Comparison of ENCODE assay signal across 8 cellular contexts in genomic region chr2:62197017-62197586, GRCh38. TPM values are rescaled to one million over a fixed set of nuclear protein-coding genes. Genes with fewer than 3 reads are reported as not detected.
A peak's percentile ranks its signal among the peaks of the same experiment; 100 is the strongest.
DNase-seq lines count a peak whose midpoint lies in the region; ATAC-seq and TF ChIP-seq lines count a peak whose summit lies in the region.

No MANE protein-coding gene starts in this region.

- peak; percentile 20 to 68 (median 58) for DNase-seq in CD8-positive, alpha-beta T cell
- DNase-seq in HK-2 (ENCODE audit: unreplicated experiment): peak; percentile 10
- no peak for DNase-seq in coronary artery (ENCODE audit: low spot score)
- peak; percentile 12 for DNase-seq in midbrain (lab: John Stamatoyannopoulos, UW)
- no peak for DNase-seq in thoracic aorta (ENCODE audit: low spot score)
- DNase-seq in AG08396 (ENCODE audit: low spot score): no peak
- no peak for DNase-seq in occipital lobe (lab: John Stamatoyannopoulos, UW)

- no peaks in the 10 kb centered on the region for H3K36me3 ChIP-seq in CD8-positive, alpha-beta T cell (ENCODE audit: insufficient read depth, low read length)
- no peaks in the 10 kb centered on the region for H3K36me3 ChIP-seq in thoracic aorta

- H3K9me3 ChIP-seq in CD8-positive, alpha-beta T cell (ENCODE audit: low read length): no peaks in the 10 kb centered on the region
- no peaks in the 10 kb centered on the region for H3K9me3 ChIP-seq in thoracic aorta

- H3K27ac Mint-ChIP-seq in CD8-positive, alpha-beta T cell: peak overlapping the region; percentile 91

- CTCF ChIA-PET in CD8-positive, alpha-beta T cell (lab: Charles Lee): interaction anchor here (0.9 to 2.3 kb wide), 4 partner anchors 23 to 214 kb away, joined by 3 to 6 read pairs (median 4); no protein-coding TSS in a partner anchor

- peaks cover 5% of the 10 kb centered on the region for H3K36me3 Mint-ChIP-seq in CD8-positive, alpha-beta T cell

- POLR2A ChIA-PET in CD8-positive, alpha-beta T cell (lab: Charles Lee): interaction anchor here (1.0 kb wide), 1 partner anchor 16 kb away, joined by 4 read pairs; no protein-coding TSS in a partner anchor

- peaks cover 47% of the 10 kb centered on the region for H3K4me1 Mint-ChIP-seq in CD8-positive, alpha-beta T cell (ENCODE audit: low read depth)

- intact Hi-C loops in CD8-positive, alpha-beta T cell (cut with DNase I, micrococcal nuclease): loop anchor here (2.0 to 10.0 kb wide), 17 partner anchors 14 to 1648 kb away; partner anchors contain the start of genes EHBP1 (in 2 of the 2), USP34 (in 2 of the 2), XPO1 (in 2 of the 2) and CCT4 (in 1 of the 2)

- peak overlapping the region; percentile 86 for H3K27ac ChIP-seq in CD8-positive, alpha-beta T cell (ENCODE audit: low read depth, low read length)
- peak overlapping the region; percentile 92 to 97 for H3K27ac ChIP-seq in coronary artery
- H3K27ac ChIP-seq in thoracic aorta: peak overlapping the region in 1 of 2 donors; percentile 94

- H3K4me1 ChIP-seq in CD8-positive, alpha-beta T cell (ENCODE audit: insufficient read depth, low read length): peaks cover 55% of the 10 kb centered on the region
- peaks cover 27 to 41% of the 10 kb centered on the region in 2 donors for H3K4me1 ChIP-seq in thoracic aorta (ENCODE audit: control insufficient read depth in 1 of 2, low read depth in 2 of 2)

- no peaks in the 10 kb centered on the region for H3K27me3 Mint-ChIP-seq in CD8-positive, alpha-beta T cell (ENCODE audit: low read depth)

- peak overlapping the region; percentile 91 for H3K4me3 Mint-ChIP-seq in CD8-positive, alpha-beta T cell

- no peaks in the 10 kb centered on the region for H3K27me3 ChIP-seq in CD8-positive, alpha-beta T cell (ENCODE audit: insufficient read depth, low read length)
- no peaks in the 10 kb centered on the region for H3K27me3 ChIP-seq in thoracic aorta (replicated peaks; ENCODE audit: insufficient read depth)

- H3K9me3 Mint-ChIP-seq in CD8-positive, alpha-beta T cell: no peaks in the 10 kb centered on the region

- peak overlapping the region; percentile 93 for H3K4me3 ChIP-seq in CD8-positive, alpha-beta T cell (ENCODE audit: low read depth, low read length)
- H3K4me3 ChIP-seq in WI38 (ENCODE audit: low read depth, low read length) (peak overlapping the region; percentile 95), coronary artery (peak overlapping the region; percentile 90), thoracic aorta (peak overlapping the region; percentile 99)

- peak; percentile 34 for TF ChIP-seq CTCF in CD8-positive, alpha-beta T cell (IDR thresholded peaks at IDR 0.05)
- TF ChIP-seq CTCF in WI38 (IDR thresholded peaks at IDR 0.05; ENCODE audit: low read depth, low read length) (no peak), coronary artery (IDR thresholded peaks at IDR 0.05) (no peak), thoracic aorta (IDR thresholded peaks at IDR 0.05) (no peak)

- ATAC-seq in CD8-positive, alpha-beta T cell: peak; percentile 20
- no peak for ATAC-seq in thoracic aorta (ENCODE audit: insufficient number of reproducible peaks, low FRiP score, low read depth)

RNA-seq across cellular contexts. Expression of gene B3GNT2, which starts 1.2 kb away (rescaled TPM):
- total RNA-seq in CD8-positive, alpha-beta T cell: 10 to 100 TPM; 74.1 to 77.9 TPM
- total RNA-seq in thoracic aorta (10 to 100 TPM; 20.1 to 27.9 TPM), occipital lobe (48.8 TPM)

Comparison
In these comparisons a context has a peak if more than half of its experiments do, and no peak if none do; other contexts are left out.
1. DNase-seq: peak in CD8-positive, alpha-beta T cell (7 of 7), HK-2 (single experiment) and midbrain (single experiment); none in coronary artery (single experiment), thoracic aorta (single experiment), AG08396 (single experiment) and occipital lobe (single experiment).
2. Peak in every context shown above with its lines, with median percentiles within 50 percentile points of each other: H3K4me3 ChIP-seq.